In genomic region chr9:75893096-75893495, GRCh38 we compare ENCODE assay signal across 3 cellular contexts.
TF ChIP-seq lines count a peak whose summit lies in the region.

No MANE protein-coding gene starts in this region.

TF ChIP-seq in IMR-90, 13 proteins besides CTCF, POLR2A, EP300 and RAD21:
- no peak for TF ChIP-seq FOS (IDR thresholded peaks at IDR 0.05; ENCODE audit: low read depth, low read length)
- TF ChIP-seq RFX5 (IDR thresholded peaks at IDR 0.05; ENCODE audit: low read depth, low read length) = no peak
- no peak for TF ChIP-seq MAZ (IDR thresholded peaks at IDR 0.05; ENCODE audit: borderline replicate concordance, low read depth, low read length)
- no peak for TF ChIP-seq RCOR1 (IDR thresholded peaks at IDR 0.05; ENCODE audit: insufficient replicate concordance, low read length)
- TF ChIP-seq, protein P1, sequence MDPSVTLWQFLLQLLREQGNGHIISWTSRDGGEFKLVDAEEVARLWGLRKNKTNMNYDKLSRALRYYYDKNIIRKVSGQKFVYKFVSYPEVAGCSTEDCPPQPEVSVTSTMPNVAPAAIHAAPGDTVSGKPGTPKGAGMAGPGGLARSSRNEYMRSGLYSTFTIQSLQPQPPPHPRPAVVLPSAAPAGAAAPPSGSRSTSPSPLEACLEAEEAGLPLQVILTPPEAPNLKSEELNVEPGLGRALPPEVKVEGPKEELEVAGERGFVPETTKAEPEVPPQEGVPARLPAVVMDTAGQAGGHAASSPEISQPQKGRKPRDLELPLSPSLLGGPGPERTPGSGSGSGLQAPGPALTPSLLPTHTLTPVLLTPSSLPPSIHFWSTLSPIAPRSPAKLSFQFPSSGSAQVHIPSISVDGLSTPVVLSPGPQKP (IDR thresholded peaks at IDR 0.05; ENCODE audit: borderline replicate concordance, low read depth, low read length) = no peak
- no peak for TF ChIP-seq CEBPB (IDR thresholded peaks at IDR 0.05; ENCODE audit: low read depth, low read length)
- TF ChIP-seq CHD1 (IDR thresholded peaks at IDR 0.05; ENCODE audit: low read depth, low read length) = no peak
- no peak for TF ChIP-seq MXI1 (IDR thresholded peaks at IDR 0.05; ENCODE audit: borderline replicate concordance, low read depth, low read length)
- TF ChIP-seq MAFK (IDR thresholded peaks at IDR 0.05; ENCODE audit: low read depth, low read length) = no peak
- no peak for TF ChIP-seq SMC3 (IDR thresholded peaks at IDR 0.05; ENCODE audit: low read depth, low read length)
- no peak for TF ChIP-seq BHLHE40 (IDR thresholded peaks at IDR 0.05; ENCODE audit: low read depth, low read length)
- TF ChIP-seq, protein P2, sequence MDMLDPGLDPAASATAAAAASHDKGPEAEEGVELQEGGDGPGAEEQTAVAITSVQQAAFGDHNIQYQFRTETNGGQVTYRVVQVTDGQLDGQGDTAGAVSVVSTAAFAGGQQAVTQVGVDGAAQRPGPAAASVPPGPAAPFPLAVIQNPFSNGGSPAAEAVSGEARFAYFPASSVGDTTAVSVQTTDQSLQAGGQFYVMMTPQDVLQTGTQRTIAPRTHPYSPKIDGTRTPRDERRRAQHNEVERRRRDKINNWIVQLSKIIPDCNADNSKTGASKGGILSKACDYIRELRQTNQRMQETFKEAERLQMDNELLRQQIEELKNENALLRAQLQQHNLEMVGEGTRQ (IDR thresholded peaks at IDR 0.05; ENCODE audit: low read depth, low read length) = no peak
- no peak for TF ChIP-seq NFE2L2 (IDR thresholded peaks at IDR 0.05; ENCODE audit: low read depth, low read length)

TF ChIP-seq in H1, 55 proteins besides CTCF, POLR2A, EP300 and RAD21:
- no peak for TF ChIP-seq TAF1 (IDR thresholded peaks at IDR 0.05; ENCODE audit: low read depth, low read length)
- no peak for TF ChIP-seq RXRA (IDR thresholded peaks at IDR 0.05; ENCODE audit: insufficient read depth, low read depth, low read length)
- no peak for TF ChIP-seq SP2 (IDR thresholded peaks at IDR 0.05; ENCODE audit: low read length)
- no peak for TF ChIP-seq SIN3A (conservative IDR thresholded peaks at IDR 0.05 in 1 of 2, IDR thresholded peaks at IDR 0.05 in 1 of 2; ENCODE audit: low read depth in 1 of 2, low read length in 2 of 2)
- TF ChIP-seq POU5F1 (IDR thresholded peaks at IDR 0.05; ENCODE audit: low read depth, low read length) = no peak
- TF ChIP-seq HDAC6 (IDR thresholded peaks at IDR 0.05; ENCODE audit: low read depth, low read length) = no peak
- no peak for TF ChIP-seq JUN (IDR thresholded peaks at IDR 0.05; ENCODE audit: low read depth, low read length)
- no peak for TF ChIP-seq BCL11A (IDR thresholded peaks at IDR 0.05; ENCODE audit: low read depth in 2 of 2, low read length in 2 of 2)
- no peak for TF ChIP-seq GABPA (IDR thresholded peaks at IDR 0.05; ENCODE audit: borderline replicate concordance, insufficient read depth, low read length)

TF ChIP-seq in neural cell, 6 proteins besides CTCF, POLR2A, EP300 and RAD21:
- TF ChIP-seq, protein P3, sequence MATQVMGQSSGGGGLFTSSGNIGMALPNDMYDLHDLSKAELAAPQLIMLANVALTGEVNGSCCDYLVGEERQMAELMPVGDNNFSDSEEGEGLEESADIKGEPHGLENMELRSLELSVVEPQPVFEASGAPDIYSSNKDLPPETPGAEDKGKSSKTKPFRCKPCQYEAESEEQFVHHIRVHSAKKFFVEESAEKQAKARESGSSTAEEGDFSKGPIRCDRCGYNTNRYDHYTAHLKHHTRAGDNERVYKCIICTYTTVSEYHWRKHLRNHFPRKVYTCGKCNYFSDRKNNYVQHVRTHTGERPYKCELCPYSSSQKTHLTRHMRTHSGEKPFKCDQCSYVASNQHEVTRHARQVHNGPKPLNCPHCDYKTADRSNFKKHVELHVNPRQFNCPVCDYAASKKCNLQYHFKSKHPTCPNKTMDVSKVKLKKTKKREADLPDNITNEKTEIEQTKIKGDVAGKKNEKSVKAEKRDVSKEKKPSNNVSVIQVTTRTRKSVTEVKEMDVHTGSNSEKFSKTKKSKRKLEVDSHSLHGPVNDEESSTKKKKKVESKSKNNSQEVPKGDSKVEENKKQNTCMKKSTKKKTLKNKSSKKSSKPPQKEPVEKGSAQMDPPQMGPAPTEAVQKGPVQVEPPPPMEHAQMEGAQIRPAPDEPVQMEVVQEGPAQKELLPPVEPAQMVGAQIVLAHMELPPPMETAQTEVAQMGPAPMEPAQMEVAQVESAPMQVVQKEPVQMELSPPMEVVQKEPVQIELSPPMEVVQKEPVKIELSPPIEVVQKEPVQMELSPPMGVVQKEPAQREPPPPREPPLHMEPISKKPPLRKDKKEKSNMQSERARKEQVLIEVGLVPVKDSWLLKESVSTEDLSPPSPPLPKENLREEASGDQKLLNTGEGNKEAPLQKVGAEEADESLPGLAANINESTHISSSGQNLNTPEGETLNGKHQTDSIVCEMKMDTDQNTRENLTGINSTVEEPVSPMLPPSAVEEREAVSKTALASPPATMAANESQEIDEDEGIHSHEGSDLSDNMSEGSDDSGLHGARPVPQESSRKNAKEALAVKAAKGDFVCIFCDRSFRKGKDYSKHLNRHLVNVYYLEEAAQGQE (IDR thresholded peaks at IDR 0.05; ENCODE audit: borderline replicate concordance) = no peak
- TF ChIP-seq EZH2 (IDR thresholded peaks at IDR 0.05; ENCODE audit: borderline replicate concordance, insufficient read depth, low read length, poor library complexity, severe bottlenecking) (no peak), SMC3 (conservative IDR thresholded peaks at IDR 0.05; ENCODE audit: poor library complexity) (no peak), MXI1 (conservative IDR thresholded peaks at IDR 0.05; ENCODE audit: poor library complexity, severe bottlenecking) (no peak), POLR2AphosphoS5 (IDR thresholded peaks at IDR 0.05) (no peak), TAF1 (IDR thresholded peaks at IDR 0.05; ENCODE audit: low read depth) (no peak)
TF ChIP-seq in neural cell: peak in this region for 0.
